Comparison of ENCODE assay signal across 12 cellular contexts in the genomic region with DNA sequence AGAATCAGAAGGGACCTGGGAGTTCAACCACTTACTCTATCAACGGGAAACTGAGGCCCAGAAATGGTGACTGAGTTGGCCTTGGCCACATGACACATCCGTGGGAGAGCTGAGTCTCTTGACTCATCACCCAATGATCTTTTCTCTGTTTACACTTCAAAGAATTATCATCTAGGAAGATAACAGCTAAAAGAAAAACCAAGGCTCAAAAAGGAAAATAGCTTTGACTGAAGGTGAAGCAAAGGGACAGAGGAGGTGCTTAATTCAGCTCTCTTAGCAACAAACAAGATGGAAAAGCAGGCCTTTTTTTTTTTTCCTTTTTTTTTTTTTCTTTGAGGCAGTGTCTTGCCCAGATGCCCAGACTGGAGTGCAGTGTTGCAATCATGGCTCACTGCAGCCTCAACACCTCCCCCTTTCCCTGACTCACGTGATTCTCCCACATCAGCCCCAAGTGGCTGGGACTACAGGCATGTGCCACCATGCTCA. TPM values are rescaled to one million over a fixed set of nuclear protein-coding genes. Genes with fewer than 3 reads are reported as not detected.
A peak's percentile ranks its signal among the peaks of the same experiment; 100 is the strongest.
DNase-seq lines count a peak whose midpoint lies in the region; ATAC-seq and TF ChIP-seq lines count a peak whose summit lies in the region.
"Had no signal": no experiment of that assay in that cellular context is flagged by ENCODE, and none has a peak within 500 bp of the region (broad histone marks: within the 10 kb centered on the region; RNA-seq: fewer than 3 reads in every experiment).

No MANE protein-coding gene starts in this region.

- H3K9ac ChIP-seq in PC-3 (ENCODE audit: low read length): no peak overlapping the region

- no peaks in the 10 kb centered on the region for H3K4me1 Mint-ChIP-seq in stimulated activated memory B cell treated with anti-CD40 and anti-IgM and Interleukin-4, amounts not matched to agents 10 μg/mL and 1 μg/mL and 100 μg/mL, for 72 hours

- intact Hi-C loops in PC-3 (cut with micrococcal nuclease) (no loop called here), posterior cingulate gyrus (cut with DNase I) (no loop called here)

- peaks cover 15% of the 10 kb centered on the region for H3K36me3 ChIP-seq in PC-3 (ENCODE audit: low read depth, low read length)

- peaks cover 4% of the 10 kb centered on the region; the same call in 1 of the 2 replicates for H3K4me1 ChIP-seq in PC-3 (ENCODE audit: insufficient read depth, low read length)

- no peak for TF ChIP-seq CTCF in PC-3 (conservative IDR thresholded peaks at IDR 0.05; ENCODE audit: low read depth, low read length)
- TF ChIP-seq CTCF in epithelial cell of proximal tubule (conservative IDR thresholded peaks at IDR 0.05; ENCODE audit: low read depth, low read length): no peak
- no peak for TF ChIP-seq CTCF in omental fat pad (IDR thresholded peaks at IDR 0.05)

- no peaks in the 10 kb centered on the region for H3K27me3 Mint-ChIP-seq in stimulated activated memory B cell treated with anti-CD40 and anti-IgM and Interleukin-4, amounts not matched to agents 10 μg/mL and 1 μg/mL and 100 μg/mL, for 72 hours
- H3K27me3 Mint-ChIP-seq: naive thymus-derived CD4-positive, alpha-beta T cell had no signal

- H3K9me2 ChIP-seq in PC-3 (replicated peaks; ENCODE audit: low read length): no peaks in the 10 kb centered on the region

- H3K4me3 ChIP-seq in PC-3 (ENCODE audit: low read length) (no peak overlapping the region), epithelial cell of proximal tubule (ENCODE audit: low read depth, low read length) (no peak overlapping the region)

- POLR2A ChIA-PET in PC-3 (lab: Charles Lee; ENCODE audit: unreplicated experiment): no interaction called here

- no peak overlapping the region for H3K4me3 Mint-ChIP-seq in stimulated activated memory B cell treated with anti-CD40 and anti-IgM and Interleukin-4, amounts not matched to agents 10 μg/mL and 1 μg/mL and 100 μg/mL, for 72 hours
- H3K4me3 Mint-ChIP-seq: naive thymus-derived CD4-positive, alpha-beta T cell had no signal

- no TSS peak for BruUV-seq in PC-3 (replicated peaks; lab: Mats Ljungman, UMichigan)

- H4K20me1 ChIP-seq in PC-3 (ENCODE audit: low read length): no peaks in the 10 kb centered on the region

- H3K9me3 ChIP-seq in PC-3 (ENCODE audit: low read length): no peaks in the 10 kb centered on the region

- no peaks in the 10 kb centered on the region for H3F3A ChIP-seq in PC-3 (ENCODE audit: low read length, unreplicated experiment)

- H3K27ac Mint-ChIP-seq in stimulated activated memory B cell treated with anti-CD40 and anti-IgM and Interleukin-4, amounts not matched to agents 10 μg/mL and 1 μg/mL and 100 μg/mL, for 72 hours: no peak overlapping the region

- ATAC-seq in PC-3 (no peak), omental fat pad (ENCODE audit: low FRiP score) (peak; percentile 66), SK-N-SH treated with all-trans-retinoic acid at 6 μM for 48 hours (no peak), GM21367 (IDR thresholded peaks at IDR 0.05; ENCODE audit: unreplicated experiment) (no peak)
- ATAC-seq in stimulated activated memory B cell treated with anti-CD40 and anti-IgM and Interleukin-4, amounts not matched to agents 10 μg/mL and 1 μg/mL and 100 μg/mL, for 72 hours: no peak
- ATAC-seq: naive thymus-derived CD4-positive, alpha-beta T cell had no signal

- CTCF ChIA-PET in PC-3 (lab: Charles Lee): no interaction called here

- H3K36me3 Mint-ChIP-seq in stimulated activated memory B cell treated with anti-CD40 and anti-IgM and Interleukin-4, amounts not matched to agents 10 μg/mL and 1 μg/mL and 100 μg/mL, for 72 hours: peaks cover 66% of the 10 kb centered on the region

- DNase-seq in GM03348 (ENCODE audit: low spot score): peak; percentile 50
- DNase-seq in PC-3: peak; percentile 16
- DNase-seq in epithelial cell of proximal tubule (ENCODE audit: low read depth): peak; percentile 32
- no peak for DNase-seq in omental fat pad (ENCODE audit: low spot score)
- DNase-seq in posterior cingulate gyrus: no peak
- DNase-seq: activated gamma-delta T cell; naive thymus-derived CD4-positive, alpha-beta T cell; NCI-H1105 treated with DMSO at 0.1 percent for 48 hours; SW 1271 had no signal

- H3K79me2 ChIP-seq in PC-3 (ENCODE audit: low read length): no peaks in the 10 kb centered on the region

- no peak overlapping the region for H3K27ac ChIP-seq in PC-3 (ENCODE audit: low read length)

- no peak overlapping the region for H3K4me2 ChIP-seq in PC-3 (ENCODE audit: low read length)

- peaks cover 2% of the 10 kb centered on the region for H3K9me3 Mint-ChIP-seq in stimulated activated memory B cell treated with anti-CD40 and anti-IgM and Interleukin-4, amounts not matched to agents 10 μg/mL and 1 μg/mL and 100 μg/mL, for 72 hours
- H3K9me3 Mint-ChIP-seq: naive thymus-derived CD4-positive, alpha-beta T cell had no signal

- H2AFZ ChIP-seq in PC-3 (ENCODE audit: low read length): no peak overlapping the region

- no peaks in the 10 kb centered on the region for H3K27me3 ChIP-seq in PC-3 (ENCODE audit: low read length)

TF ChIP-seq in SK-N-SH treated with all-trans-retinoic acid at 6 μM for 48 hours, 23 proteins besides CTCF, POLR2A, EP300 and RAD21 (continues in another document):
- TF ChIP-seq, protein P1, sequence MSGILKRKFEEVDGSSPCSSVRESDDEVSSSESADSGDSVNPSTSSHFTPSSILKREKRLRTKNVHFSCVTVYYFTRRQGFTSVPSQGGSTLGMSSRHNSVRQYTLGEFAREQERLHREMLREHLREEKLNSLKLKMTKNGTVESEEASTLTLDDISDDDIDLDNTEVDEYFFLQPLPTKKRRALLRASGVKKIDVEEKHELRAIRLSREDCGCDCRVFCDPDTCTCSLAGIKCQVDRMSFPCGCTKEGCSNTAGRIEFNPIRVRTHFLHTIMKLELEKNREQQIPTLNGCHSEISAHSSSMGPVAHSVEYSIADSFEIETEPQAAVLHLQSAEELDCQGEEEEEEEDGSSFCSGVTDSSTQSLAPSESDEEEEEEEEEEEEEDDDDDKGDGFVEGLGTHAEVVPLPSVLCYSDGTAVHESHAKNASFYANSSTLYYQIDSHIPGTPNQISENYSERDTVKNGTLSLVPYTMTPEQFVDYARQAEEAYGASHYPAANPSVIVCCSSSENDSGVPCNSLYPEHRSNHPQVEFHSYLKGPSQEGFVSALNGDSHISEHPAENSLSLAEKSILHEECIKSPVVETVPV (CRISPR knock-in tag; IDR thresholded peaks at IDR 0.05): no peak
- no peak for TF ChIP-seq CSDC2 (CRISPR knock-in tag; IDR thresholded peaks at IDR 0.05)
- no peak for TF ChIP-seq ZNF8 (CRISPR knock-in tag; IDR thresholded peaks at IDR 0.05)
- no peak for TF ChIP-seq BACH2 (CRISPR knock-in tag; IDR thresholded peaks at IDR 0.05; ENCODE audit: borderline replicate concordance)
- TF ChIP-seq TOX (CRISPR knock-in tag; IDR thresholded peaks at IDR 0.05; ENCODE audit: borderline replicate concordance): no peak
- TF ChIP-seq ZFP3 (CRISPR knock-in tag; IDR thresholded peaks at IDR 0.05): no peak
- TF ChIP-seq, protein P2, sequence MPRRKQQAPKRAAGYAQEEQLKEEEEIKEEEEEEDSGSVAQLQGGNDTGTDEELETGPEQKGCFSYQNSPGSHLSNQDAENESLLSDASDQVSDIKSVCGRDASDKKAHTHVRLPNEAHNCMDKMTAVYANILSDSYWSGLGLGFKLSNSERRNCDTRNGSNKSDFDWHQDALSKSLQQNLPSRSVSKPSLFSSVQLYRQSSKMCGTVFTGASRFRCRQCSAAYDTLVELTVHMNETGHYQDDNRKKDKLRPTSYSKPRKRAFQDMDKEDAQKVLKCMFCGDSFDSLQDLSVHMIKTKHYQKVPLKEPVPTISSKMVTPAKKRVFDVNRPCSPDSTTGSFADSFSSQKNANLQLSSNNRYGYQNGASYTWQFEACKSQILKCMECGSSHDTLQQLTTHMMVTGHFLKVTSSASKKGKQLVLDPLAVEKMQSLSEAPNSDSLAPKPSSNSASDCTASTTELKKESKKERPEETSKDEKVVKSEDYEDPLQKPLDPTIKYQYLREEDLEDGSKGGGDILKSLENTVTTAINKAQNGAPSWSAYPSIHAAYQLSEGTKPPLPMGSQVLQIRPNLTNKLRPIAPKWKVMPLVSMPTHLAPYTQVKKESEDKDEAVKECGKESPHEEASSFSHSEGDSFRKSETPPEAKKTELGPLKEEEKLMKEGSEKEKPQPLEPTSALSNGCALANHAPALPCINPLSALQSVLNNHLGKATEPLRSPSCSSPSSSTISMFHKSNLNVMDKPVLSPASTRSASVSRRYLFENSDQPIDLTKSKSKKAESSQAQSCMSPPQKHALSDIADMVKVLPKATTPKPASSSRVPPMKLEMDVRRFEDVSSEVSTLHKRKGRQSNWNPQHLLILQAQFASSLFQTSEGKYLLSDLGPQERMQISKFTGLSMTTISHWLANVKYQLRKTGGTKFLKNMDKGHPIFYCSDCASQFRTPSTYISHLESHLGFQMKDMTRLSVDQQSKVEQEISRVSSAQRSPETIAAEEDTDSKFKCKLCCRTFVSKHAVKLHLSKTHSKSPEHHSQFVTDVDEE (CRISPR knock-in tag; IDR thresholded peaks at IDR 0.05): no peak
- TF ChIP-seq ISL1 (CRISPR knock-in tag; IDR thresholded peaks at IDR 0.05): no peak
- TF ChIP-seq PPARA (CRISPR knock-in tag; IDR thresholded peaks at IDR 0.05; ENCODE audit: borderline replicate concordance): no peak
- TF ChIP-seq, protein P3, sequence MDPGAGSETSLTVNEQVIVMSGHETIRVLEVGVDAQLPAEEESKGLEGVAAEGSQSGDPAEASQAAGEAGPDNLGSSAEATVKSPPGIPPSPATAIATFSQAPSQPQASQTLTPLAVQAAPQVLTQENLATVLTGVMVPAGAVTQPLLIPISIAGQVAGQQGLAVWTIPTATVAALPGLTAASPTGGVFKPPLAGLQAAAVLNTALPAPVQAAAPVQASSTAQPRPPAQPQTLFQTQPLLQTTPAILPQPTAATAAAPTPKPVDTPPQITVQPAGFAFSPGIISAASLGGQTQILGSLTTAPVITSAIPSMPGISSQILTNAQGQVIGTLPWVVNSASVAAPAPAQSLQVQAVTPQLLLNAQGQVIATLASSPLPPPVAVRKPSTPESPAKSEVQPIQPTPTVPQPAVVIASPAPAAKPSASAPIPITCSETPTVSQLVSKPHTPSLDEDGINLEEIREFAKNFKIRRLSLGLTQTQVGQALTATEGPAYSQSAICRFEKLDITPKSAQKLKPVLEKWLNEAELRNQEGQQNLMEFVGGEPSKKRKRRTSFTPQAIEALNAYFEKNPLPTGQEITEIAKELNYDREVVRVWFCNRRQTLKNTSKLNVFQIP (CRISPR knock-in tag; IDR thresholded peaks at IDR 0.05; ENCODE audit: borderline replicate concordance, low read depth): no peak
- TF ChIP-seq OSR1 (CRISPR knock-in tag; IDR thresholded peaks at IDR 0.05): no peak
- no peak for TF ChIP-seq ARNTL (CRISPR knock-in tag; IDR thresholded peaks at IDR 0.05; ENCODE audit: borderline replicate concordance, low read depth)
- TF ChIP-seq RARB (CRISPR knock-in tag; IDR thresholded peaks at IDR 0.05): no peak
- no peak for TF ChIP-seq ZNF565 (CRISPR knock-in tag; conservative IDR thresholded peaks at IDR 0.05; ENCODE audit: low read depth)

RNA-seq across cellular contexts. Expression of a gene that starts 16.7 kb away (rescaled TPM):
- total RNA-seq in PC-3 (2014; rRNA removed) (3.2 and 4.9 TPM in 2 replicates), epithelial cell of proximal tubule (6.5 and 14.2 TPM in 2 replicates), omental fat pad (1 to 10 TPM; 4.8 to 8.7 (median 6.0) TPM)

Comparison
In these comparisons a context has a peak if more than half of its experiments do, and no peak if none do; other contexts are left out.
1. DNase-seq: peak in GM03348 (single experiment), PC-3 (single experiment) and epithelial cell of proximal tubule (single experiment); none in omental fat pad (single experiment) and posterior cingulate gyrus (0 of 10).